8 cellular contexts compared by ENCODE assay signal in genomic region chr6:43478008-43478372, GRCh38. TPM values are rescaled to one million over a fixed set of nuclear protein-coding genes. Genes with fewer than 3 reads are reported as not detected.
A peak's percentile ranks its signal among the peaks of the same experiment; 100 is the strongest.
DNase-seq lines count a peak whose midpoint lies in the region; ATAC-seq and TF ChIP-seq lines count a peak whose summit lies in the region.

No MANE protein-coding gene starts in this region.

- DNase-seq in NOMO-1 treated with dmso at 0.1 percent for 144 hours (lab: John Stamatoyannopoulos, UW; ENCODE audit: unreplicated experiment) (peak; percentile 5), NOMO-1 treated with DMSO at 0.1 percent for 48 hours (lab: John Stamatoyannopoulos, UW; ENCODE audit: unreplicated experiment) (no peak), activated B cell treated with CpG ODN at 0.5 μM for 24 hours (no peak)

- CTCF ChIA-PET in activated B cell treated with CpG ODN at 0.5 μM for 24 hours (lab: Charles Lee): interaction anchor here (1.1 to 1.3 kb wide), 3 partner anchors 23 to 28 kb away, joined by 3 to 5 read pairs (median 4); partner anchors contain the start of gene DLK2

- no peaks in the 10 kb centered on the region for H3K9me3 Mint-ChIP-seq in activated B cell treated with CpG ODN at 0.5 μM for 24 hours

- peak overlapping the region; percentile 75 to 95 for H3K9ac ChIP-seq in stomach smooth muscle (ENCODE audit: low read length in 2 of 2)

- H3K4me1 ChIP-seq in stomach smooth muscle (ENCODE audit: control insufficient read depth, insufficient read depth, low read length): peaks cover 15% of the 10 kb centered on the region

- H3K36me3 ChIP-seq in stomach smooth muscle (ENCODE audit: control insufficient read depth in 2 of 2, insufficient read depth in 2 of 2, low read length in 2 of 2): no peaks in the 10 kb centered on the region

- H3K4me1 Mint-ChIP-seq in activated B cell treated with CpG ODN at 0.5 μM for 24 hours: peaks cover 42% of the 10 kb centered on the region

- POLR2A ChIA-PET in activated B cell treated with CpG ODN at 0.5 μM for 24 hours (lab: Charles Lee): interaction anchor here (0.6 to 2.5 kb wide), 23 partner anchors 8 to 787 kb away, joined by 3 to 15 read pairs (median 4); partner anchors contain the start of genes ABCC10, CNPY3, DLK2 and DNPH1

- no peaks in the 10 kb centered on the region for H3K27me3 ChIP-seq in stomach smooth muscle (ENCODE audit: control insufficient read depth in 1 of 2, insufficient read depth in 2 of 2, low read length in 2 of 2)

- H3K27me3 Mint-ChIP-seq in activated B cell treated with CpG ODN at 0.5 μM for 24 hours: no peaks in the 10 kb centered on the region

- peaks cover 14% of the 10 kb centered on the region for H3K36me3 Mint-ChIP-seq in activated B cell treated with CpG ODN at 0.5 μM for 24 hours (ENCODE audit: low read depth)

- no peaks in the 10 kb centered on the region for H3K9me3 ChIP-seq in stomach smooth muscle (ENCODE audit: control insufficient read depth in 2 of 2, low read length in 2 of 2)

- H3K27ac Mint-ChIP-seq in activated B cell treated with CpG ODN at 0.5 μM for 24 hours: peak overlapping the region; percentile 94

- H3K4me3 Mint-ChIP-seq in activated B cell treated with CpG ODN at 0.5 μM for 24 hours: peak overlapping the region; percentile 96

- ATAC-seq in activated B cell treated with CpG ODN at 0.5 μM for 24 hours (ENCODE audit: low read depth): no peak
- no peak for ATAC-seq in GM18858 (IDR thresholded peaks at IDR 0.05; ENCODE audit: unreplicated experiment)
- no peak for ATAC-seq in GM18511 (IDR thresholded peaks at IDR 0.05; ENCODE audit: unreplicated experiment)
- no peak for ATAC-seq in GM21529 (IDR thresholded peaks at IDR 0.05; ENCODE audit: unreplicated experiment)

- peak overlapping the region; percentile 58 for H3K27ac ChIP-seq in stomach smooth muscle (ENCODE audit: low read length)

- TF ChIP-seq CTCF in activated B cell treated with CpG ODN at 0.5 μM for 24 hours (IDR thresholded peaks at IDR 0.05): no peak

- intact Hi-C loops in activated B cell treated with CpG ODN at 0.5 μM for 24 hours (cut with micrococcal nuclease): no loop called here

- H3K4me3 ChIP-seq in iPS-11a (ENCODE audit: low read depth, low read length): peak overlapping the region; percentile 61
- H3K4me3 ChIP-seq in stomach smooth muscle (ENCODE audit: low read length in 2 of 2): peak overlapping the region; percentile 71 to 86

RNA-seq across cellular contexts. Expression of gene TJAP1, which starts 0.6 kb away (rescaled TPM):
- 36.0 and 45.3 TPM in 2 replicates for total RNA-seq in activated B cell treated with CpG ODN at 0.5 μM for 24 hours

RNA-seq across cellular contexts. Expression of gene DLK2, which starts 22.6 kb away (rescaled TPM):
- total RNA-seq in activated B cell treated with CpG ODN at 0.5 μM for 24 hours: 1.4 TPM in 2 replicates

RNA-seq across cellular contexts. Expression of gene LRRC73, which starts 32.2 kb away (rescaled TPM):
- 0.31 and 0.34 TPM in 2 replicates for total RNA-seq in activated B cell treated with CpG ODN at 0.5 μM for 24 hours

RNA-seq across cellular contexts. Expression of gene YIPF3, which starts 38.7 kb away (rescaled TPM):
- 51.7 and 59.1 TPM in 2 replicates for total RNA-seq in activated B cell treated with CpG ODN at 0.5 μM for 24 hours

RNA-seq across cellular contexts. Expression of gene POLR1C, which starts 38.9 kb away (rescaled TPM):
- total RNA-seq in activated B cell treated with CpG ODN at 0.5 μM for 24 hours: 67.7 and 75.6 TPM in 2 replicates
